ENCODE assay signal across 15 cellular contexts in the genomic region with DNA sequence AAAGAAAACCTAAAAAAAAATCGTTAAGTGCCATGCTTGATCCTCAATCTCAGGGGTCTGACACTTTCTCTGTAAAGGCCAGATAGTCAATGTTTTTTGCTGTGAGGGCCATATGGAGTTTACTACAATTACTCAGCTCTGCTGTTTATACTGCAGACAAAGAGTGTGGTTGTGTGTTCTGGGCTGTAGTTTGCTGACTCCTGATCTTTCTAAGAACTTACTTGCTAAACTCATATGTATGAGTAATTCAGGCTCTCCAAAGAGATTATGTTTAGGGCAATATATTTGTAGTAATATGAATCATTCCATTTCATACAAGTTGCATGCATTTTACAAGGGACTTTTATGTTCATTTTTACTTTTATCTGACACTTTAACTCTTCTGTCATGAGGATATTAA.
DNase-seq lines count a peak whose midpoint lies in the region; ATAC-seq and TF ChIP-seq lines count a peak whose summit lies in the region.
"Had no signal": no experiment of that assay in that cellular context is flagged by ENCODE, and none has a peak within 500 bp of the region (broad histone marks: within the 10 kb centered on the region; RNA-seq: fewer than 3 reads in every experiment).

No MANE protein-coding gene starts in this region.

- H3K79me2 ChIP-seq in smooth muscle cell (ENCODE audit: low read depth), result peaks cover 6% of the 10 kb centered on the region

- H3K9me3 Mint-ChIP-seq in activated CD4-positive, alpha-beta memory T cell treated with anti-CD3 and anti-CD28 coated beads, Interleukin-2, amount 10 ng/mL, durations not matched to agents 7 days and 5 days, result peaks cover 3% of the 10 kb centered on the region
- no peaks in the 10 kb centered on the region for H3K9me3 Mint-ChIP-seq in activated CD4-positive, alpha-beta memory T cell treated with anti-CD3 and anti-CD28 coated beads for 36 hours
- peaks cover 4 to 37% (median 7%) of the 10 kb centered on the region in 6 donors for H3K9me3 Mint-ChIP-seq in immature natural killer cell
- H3K9me3 Mint-ChIP-seq: central memory CD8-positive, alpha-beta T cell had no signal

- no peak overlapping the region for H3K9ac ChIP-seq in smooth muscle cell (ENCODE audit: low read depth)

- H3K9me3 ChIP-seq in RWPE2 (ENCODE audit: severe bottlenecking) (no peaks in the 10 kb centered on the region), smooth muscle cell (replicated peaks; ENCODE audit: low read depth) (no peaks in the 10 kb centered on the region)
- H3K9me3 ChIP-seq: ovary, thoracic aorta had no signal

- POLR2A ChIA-PET in activated CD4-positive, alpha-beta memory T cell treated with anti-CD3 and anti-CD28 coated beads, Interleukin-2, amount 10 ng/mL, durations not matched to agents 7 days and 5 days (lab: Charles Lee), result interaction anchor here (1.1 kb wide), 1 partner anchor 10 kb away, joined by 4 read pairs; no protein-coding TSS in a partner anchor
- POLR2A ChIA-PET in activated CD4-positive, alpha-beta memory T cell treated with anti-CD3 and anti-CD28 coated beads for 36 hours (lab: Charles Lee), result no interaction called here

- no peak for TF ChIP-seq CTCF in RWPE2 (IDR thresholded peaks at IDR 0.05; ENCODE audit: poor library complexity, severe bottlenecking)
- no peak for TF ChIP-seq CTCF in fibroblast of mammary gland (conservative IDR thresholded peaks at IDR 0.05; ENCODE audit: control insufficient read depth, insufficient read depth, low read depth, low read length)
- TF ChIP-seq CTCF in smooth muscle cell (IDR thresholded peaks at IDR 0.05; ENCODE audit: borderline replicate concordance, insufficient read depth, poor library complexity, severe bottlenecking), result no peak

- peaks cover 46% of the 10 kb centered on the region for H3K4me1 Mint-ChIP-seq in activated CD4-positive, alpha-beta memory T cell treated with anti-CD3 and anti-CD28 coated beads, Interleukin-2, amount 10 ng/mL, durations not matched to agents 7 days and 5 days
- peaks cover 11% of the 10 kb centered on the region for H3K4me1 Mint-ChIP-seq in activated CD4-positive, alpha-beta memory T cell treated with anti-CD3 and anti-CD28 coated beads for 36 hours (ENCODE audit: low read depth)
- H3K4me1 Mint-ChIP-seq in immature natural killer cell, result no peaks in the 10 kb centered on the region
- H3K4me1 Mint-ChIP-seq: central memory CD8-positive, alpha-beta T cell had no signal

- ATAC-seq in RWPE2 (ENCODE audit: low read depth), result peak; percentile 64; the same call in 2 of the 3 replicates
- ATAC-seq in GM18519 (IDR thresholded peaks at IDR 0.05; ENCODE audit: low FRiP score, unreplicated experiment), result no peak
- ATAC-seq: Panc1 had no signal

- H3K27me3 Mint-ChIP-seq in activated CD4-positive, alpha-beta memory T cell treated with anti-CD3 and anti-CD28 coated beads, Interleukin-2, amount 10 ng/mL, durations not matched to agents 7 days and 5 days, result no peaks in the 10 kb centered on the region
- H3K27me3 Mint-ChIP-seq in activated CD4-positive, alpha-beta memory T cell treated with anti-CD3 and anti-CD28 coated beads for 36 hours, result no peaks in the 10 kb centered on the region
- peaks cover 0 to 5% (median 1%) of the 10 kb centered on the region in 3 donors for H3K27me3 Mint-ChIP-seq in immature natural killer cell (ENCODE audit: low read depth in 3 of 3)
- H3K27me3 Mint-ChIP-seq: central memory CD8-positive, alpha-beta T cell had no signal

- no peaks in the 10 kb centered on the region for H4K20me1 ChIP-seq in smooth muscle cell (ENCODE audit: low read depth)

- H3K4me1 ChIP-seq in RWPE2 (ENCODE audit: insufficient read depth, poor library complexity, severe bottlenecking) (no peaks in the 10 kb centered on the region), smooth muscle cell (ENCODE audit: low read depth) (peaks cover 29% of the 10 kb centered on the region)

- no peak overlapping the region for H2AFZ ChIP-seq in smooth muscle cell (ENCODE audit: low read depth)

- peak overlapping the region; percentile 55 for H3K4me2 ChIP-seq in smooth muscle cell

- WGBS in smooth muscle cell (ENCODE audit: low lambda C conversion rate), result 53% methylated on average over 1 of the region's 1 CpG

- H3K36me3 ChIP-seq in RWPE2 (ENCODE audit: low read depth) (no peaks in the 10 kb centered on the region), smooth muscle cell (ENCODE audit: low read depth) (no peaks in the 10 kb centered on the region)
- H3K36me3 ChIP-seq: ovary, thoracic aorta had no signal

- peaks cover 10% of the 10 kb centered on the region for H3F3A ChIP-seq in smooth muscle cell (ENCODE audit: low read depth)

- no peak overlapping the region for H3K27ac ChIP-seq in RWPE2 (ENCODE audit: poor library complexity, severe bottlenecking)
- peak overlapping the region; percentile 57 for H3K27ac ChIP-seq in smooth muscle cell (ENCODE audit: low read depth)
- H3K27ac ChIP-seq: ovary, thoracic aorta had no signal

- H3K4me3 ChIP-seq in RWPE2 (ENCODE audit: severe bottlenecking), result no peak overlapping the region
- H3K4me3 ChIP-seq in fibroblast of mammary gland (ENCODE audit: control insufficient read depth, low read depth, low read length), result no peak overlapping the region
- no peak overlapping the region for H3K4me3 ChIP-seq in smooth muscle cell
- H3K4me3 ChIP-seq: ovary, thoracic aorta had no signal

- H3K27ac Mint-ChIP-seq in activated CD4-positive, alpha-beta memory T cell treated with anti-CD3 and anti-CD28 coated beads, Interleukin-2, amount 10 ng/mL, durations not matched to agents 7 days and 5 days, result no peak overlapping the region
- no peak overlapping the region for H3K27ac Mint-ChIP-seq in activated CD4-positive, alpha-beta memory T cell treated with anti-CD3 and anti-CD28 coated beads for 36 hours
- H3K27ac Mint-ChIP-seq in immature natural killer cell, result no peak overlapping the region
- H3K27ac Mint-ChIP-seq: HFFc6 had no signal

- intact Hi-C loops in activated CD4-positive, alpha-beta memory T cell treated with anti-CD3 and anti-CD28 coated beads for 36 hours (cut with micrococcal nuclease), result loop anchor here (2.0 kb wide), 1 partner anchor 188 kb away; a partner anchor contains a TSS

- CTCF ChIA-PET in activated CD4-positive, alpha-beta memory T cell treated with anti-CD3 and anti-CD28 coated beads, Interleukin-2, amount 10 ng/mL, durations not matched to agents 7 days and 5 days (lab: Charles Lee), result no interaction called here
- CTCF ChIA-PET in activated CD4-positive, alpha-beta memory T cell treated with anti-CD3 and anti-CD28 coated beads for 36 hours (lab: Charles Lee), result no interaction called here

- H3K27me3 ChIP-seq in RWPE2 (ENCODE audit: insufficient read depth, poor library complexity, severe bottlenecking) (no peaks in the 10 kb centered on the region), smooth muscle cell (ENCODE audit: low read depth) (no peaks in the 10 kb centered on the region)
- H3K27me3 ChIP-seq: ovary had no signal

- peak; percentile 18 for DNase-seq in activated CD4-positive, alpha-beta memory T cell treated with anti-CD3 and anti-CD28 coated beads, Interleukin-2, amount 10 ng/mL, durations not matched to agents 7 days and 5 days
- no peak for DNase-seq in activated CD4-positive, alpha-beta memory T cell treated with anti-CD3 and anti-CD28 coated beads for 36 hours
- DNase-seq in RWPE2 (ENCODE audit: low spot score) (no peak), fibroblast of mammary gland (ENCODE audit: low read depth) (peak; percentile 40), smooth muscle cell (lab: John Stamatoyannopoulos, UW; ENCODE audit: unreplicated experiment) (no peak), AML-193 (lab: John Stamatoyannopoulos, UW) (no peak), immature natural killer cell (no peak)
- DNase-seq: HFFc6; NCI-H345; ovary; stimulated activated CD4-positive, alpha-beta T cell treated with anti-CD3 and anti-CD28 coated beads, Interleukin-12 subunit alpha, Interleukin-12 subunit beta, amount 100 ng/mL, for 4 hours had no signal

- no peaks in the 10 kb centered on the region for H3K36me3 Mint-ChIP-seq in activated CD4-positive, alpha-beta memory T cell treated with anti-CD3 and anti-CD28 coated beads, Interleukin-2, amount 10 ng/mL, durations not matched to agents 7 days and 5 days (ENCODE audit: low read depth)
- H3K36me3 Mint-ChIP-seq in activated CD4-positive, alpha-beta memory T cell treated with anti-CD3 and anti-CD28 coated beads for 36 hours, result no peaks in the 10 kb centered on the region
- H3K36me3 Mint-ChIP-seq in immature natural killer cell, result no peaks in the 10 kb centered on the region

- H3K4me3 Mint-ChIP-seq in activated CD4-positive, alpha-beta memory T cell treated with anti-CD3 and anti-CD28 coated beads, Interleukin-2, amount 10 ng/mL, durations not matched to agents 7 days and 5 days, result no peak overlapping the region
- no peak overlapping the region for H3K4me3 Mint-ChIP-seq in activated CD4-positive, alpha-beta memory T cell treated with anti-CD3 and anti-CD28 coated beads for 36 hours
- no peak overlapping the region for H3K4me3 Mint-ChIP-seq in immature natural killer cell
- H3K4me3 Mint-ChIP-seq: central memory CD8-positive, alpha-beta T cell; HFFc6 had no signal

Comparison
In these comparisons a context has a peak if more than half of its experiments do, and no peak if none do; other contexts are left out.
1. DNase-seq: peak in activated CD4-positive, alpha-beta memory T cell treated with anti-CD3 and anti-CD28 coated beads, Interleukin-2, amount 10 ng/mL, durations not matched to agents 7 days and 5 days (single experiment) and fibroblast of mammary gland (single experiment); none in activated CD4-positive, alpha-beta memory T cell treated with anti-CD3 and anti-CD28 coated beads for 36 hours (single experiment), RWPE2 (single experiment), smooth muscle cell (single experiment), AML-193 (0 of 2) and immature natural killer cell (0 of 3).